1 cellular context compared by ENCODE assay signal in the genomic region with DNA sequence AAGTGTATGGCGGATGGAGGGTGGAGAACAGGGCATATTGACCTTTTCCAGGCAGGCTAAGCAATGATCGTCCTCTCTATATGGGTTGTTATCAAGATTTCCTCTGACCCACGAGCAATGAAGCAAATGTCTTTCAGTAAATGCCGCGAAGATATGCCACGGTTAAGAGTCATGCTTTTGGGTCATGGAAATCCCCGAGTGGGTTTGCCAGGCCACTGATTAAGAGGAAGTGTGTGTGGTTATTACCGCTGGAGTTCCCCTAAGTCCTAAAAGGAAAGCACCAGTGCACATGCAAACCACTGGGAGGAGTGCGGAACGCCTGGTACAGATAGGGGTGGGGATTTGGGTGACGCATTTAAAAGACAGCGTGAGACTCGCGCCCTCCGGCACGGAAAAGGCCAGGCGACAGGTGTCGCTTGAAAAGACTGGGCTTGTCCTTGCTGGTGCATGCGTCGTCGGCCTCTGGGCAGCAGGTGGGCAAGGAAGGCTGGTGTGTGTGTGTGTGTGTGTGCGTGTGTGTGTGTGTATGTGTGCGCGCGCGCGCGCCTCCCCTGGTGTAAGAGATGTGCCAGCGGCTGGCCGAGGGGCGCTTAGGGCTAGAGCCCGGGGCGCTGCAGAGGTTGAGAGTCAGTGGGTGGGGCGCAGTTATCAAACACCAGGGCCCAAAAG.
A peak's percentile ranks its signal among the peaks of the same experiment; 100 is the strongest.
TF ChIP-seq lines count a peak whose summit lies in the region.

A gene (plus strand): TSS at position 386 of the 669 bp plus-strand sequence. CDS start 7,026 bp downstream, outside the sequence.

TF ChIP-seq in K562, 482 proteins besides CTCF, POLR2A, EP300 and RAD21 (continued from another document and continues in another):
- TF ChIP-seq, protein P1, sequence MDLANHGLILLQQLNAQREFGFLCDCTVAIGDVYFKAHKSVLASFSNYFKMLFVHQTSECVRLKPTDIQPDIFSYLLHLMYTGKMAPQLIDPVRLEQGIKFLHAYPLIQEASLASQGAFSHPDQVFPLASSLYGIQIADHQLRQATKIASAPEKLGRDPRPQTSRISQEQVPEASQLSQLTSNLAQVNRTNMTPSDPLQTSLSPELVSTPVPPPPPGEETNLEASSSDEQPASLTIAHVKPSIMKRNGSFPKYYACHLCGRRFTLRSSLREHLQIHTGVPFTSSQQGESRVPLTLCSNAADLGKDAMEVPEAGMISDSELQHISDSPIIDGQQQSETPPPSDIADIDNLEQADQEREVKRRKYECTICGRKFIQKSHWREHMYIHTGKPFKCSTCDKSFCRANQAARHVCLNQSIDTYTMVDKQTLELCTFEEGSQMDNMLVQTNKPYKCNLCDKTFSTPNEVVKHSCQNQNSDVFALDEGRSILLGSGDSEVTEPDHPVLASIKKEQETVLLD (IDR thresholded peaks at IDR 0.05) = peak; percentile 79; the same call in 1 of the 2 replicates
- TF ChIP-seq SNRNP70 (optimal IDR thresholded peaks at IDR 0.05; ENCODE audit: low read depth, low read length) = no peak
- TF ChIP-seq, protein P2, sequence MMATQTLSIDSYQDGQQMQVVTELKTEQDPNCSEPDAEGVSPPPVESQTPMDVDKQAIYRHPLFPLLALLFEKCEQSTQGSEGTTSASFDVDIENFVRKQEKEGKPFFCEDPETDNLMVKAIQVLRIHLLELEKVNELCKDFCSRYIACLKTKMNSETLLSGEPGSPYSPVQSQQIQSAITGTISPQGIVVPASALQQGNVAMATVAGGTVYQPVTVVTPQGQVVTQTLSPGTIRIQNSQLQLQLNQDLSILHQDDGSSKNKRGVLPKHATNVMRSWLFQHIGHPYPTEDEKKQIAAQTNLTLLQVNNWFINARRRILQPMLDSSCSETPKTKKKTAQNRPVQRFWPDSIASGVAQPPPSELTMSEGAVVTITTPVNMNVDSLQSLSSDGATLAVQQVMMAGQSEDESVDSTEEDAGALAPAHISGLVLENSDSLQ (IDR thresholded peaks at IDR 0.05) = peak; percentile 58; the same call in 1 of the 2 replicates
- TF ChIP-seq RFX5 (IDR thresholded peaks at IDR 0.05; ENCODE audit: low read depth, low read length) = no peak
- TF ChIP-seq RFX7 (CRISPR knock-in tag; IDR thresholded peaks at IDR 0.05) = no peak
- TF ChIP-seq, protein P3, sequence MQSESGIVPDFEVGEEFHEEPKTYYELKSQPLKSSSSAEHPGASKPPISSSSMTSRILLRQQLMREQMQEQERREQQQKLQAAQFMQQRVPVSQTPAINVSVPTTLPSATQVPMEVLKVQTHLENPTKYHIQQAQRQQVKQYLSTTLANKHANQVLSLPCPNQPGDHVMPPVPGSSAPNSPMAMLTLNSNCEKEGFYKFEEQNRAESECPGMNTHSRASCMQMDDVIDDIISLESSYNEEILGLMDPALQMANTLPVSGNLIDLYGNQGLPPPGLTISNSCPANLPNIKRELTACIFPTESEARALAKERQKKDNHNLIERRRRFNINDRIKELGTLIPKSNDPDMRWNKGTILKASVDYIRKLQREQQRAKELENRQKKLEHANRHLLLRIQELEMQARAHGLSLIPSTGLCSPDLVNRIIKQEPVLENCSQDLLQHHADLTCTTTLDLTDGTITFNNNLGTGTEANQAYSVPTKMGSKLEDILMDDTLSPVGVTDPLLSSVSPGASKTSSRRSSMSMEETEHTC (IDR thresholded peaks at IDR 0.05) = no peak
- no peak for TF ChIP-seq HDGF (IDR thresholded peaks at IDR 0.05)
- peak; percentile 78; the same call in 1 of the 2 replicates for TF ChIP-seq MTA3 (IDR thresholded peaks at IDR 0.05; ENCODE audit: borderline replicate concordance)
- no peak for TF ChIP-seq ZNF76 (CRISPR knock-in tag; IDR thresholded peaks at IDR 0.05; ENCODE audit: borderline replicate concordance)
- no peak for TF ChIP-seq ZNF586 (CRISPR knock-in tag; conservative IDR thresholded peaks at IDR 0.05)
- no peak for TF ChIP-seq TSC22D4 (tag; IDR thresholded peaks at IDR 0.05)
- 0 out of 2 replicates have a peak, but pooled peaks have one; percentile 38 for TF ChIP-seq DIDO1 (tag; IDR thresholded peaks at IDR 0.05; ENCODE audit: low read depth)
- TF ChIP-seq, protein P4, sequence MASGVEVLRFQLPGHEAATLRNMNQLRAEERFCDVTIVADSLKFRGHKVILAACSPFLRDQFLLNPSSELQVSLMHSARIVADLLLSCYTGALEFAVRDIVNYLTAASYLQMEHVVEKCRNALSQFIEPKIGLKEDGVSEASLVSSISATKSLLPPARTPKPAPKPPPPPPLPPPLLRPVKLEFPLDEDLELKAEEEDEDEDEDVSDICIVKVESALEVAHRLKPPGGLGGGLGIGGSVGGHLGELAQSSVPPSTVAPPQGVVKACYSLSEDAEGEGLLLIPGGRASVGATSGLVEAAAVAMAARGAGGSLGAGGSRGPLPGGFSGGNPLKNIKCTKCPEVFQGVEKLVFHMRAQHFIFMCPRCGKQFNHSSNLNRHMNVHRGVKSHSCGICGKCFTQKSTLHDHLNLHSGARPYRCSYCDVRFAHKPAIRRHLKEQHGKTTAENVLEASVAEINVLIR (CRISPR knock-in tag; IDR thresholded peaks at IDR 0.05) = 0 out of 2 replicates have a peak, but pooled peaks have one; percentile 20
- TF ChIP-seq MCM7 (IDR thresholded peaks at IDR 0.05) = no peak
- TF ChIP-seq BRD9 (IDR thresholded peaks at IDR 0.05; ENCODE audit: low read depth, partially characterized antibody) = no peak
- no peak for TF ChIP-seq NFIX (CRISPR knock-in tag; IDR thresholded peaks at IDR 0.05; ENCODE audit: low read depth)
- no peak for TF ChIP-seq HDAC8 (tag; IDR thresholded peaks at IDR 0.05)
- TF ChIP-seq, protein P5, sequence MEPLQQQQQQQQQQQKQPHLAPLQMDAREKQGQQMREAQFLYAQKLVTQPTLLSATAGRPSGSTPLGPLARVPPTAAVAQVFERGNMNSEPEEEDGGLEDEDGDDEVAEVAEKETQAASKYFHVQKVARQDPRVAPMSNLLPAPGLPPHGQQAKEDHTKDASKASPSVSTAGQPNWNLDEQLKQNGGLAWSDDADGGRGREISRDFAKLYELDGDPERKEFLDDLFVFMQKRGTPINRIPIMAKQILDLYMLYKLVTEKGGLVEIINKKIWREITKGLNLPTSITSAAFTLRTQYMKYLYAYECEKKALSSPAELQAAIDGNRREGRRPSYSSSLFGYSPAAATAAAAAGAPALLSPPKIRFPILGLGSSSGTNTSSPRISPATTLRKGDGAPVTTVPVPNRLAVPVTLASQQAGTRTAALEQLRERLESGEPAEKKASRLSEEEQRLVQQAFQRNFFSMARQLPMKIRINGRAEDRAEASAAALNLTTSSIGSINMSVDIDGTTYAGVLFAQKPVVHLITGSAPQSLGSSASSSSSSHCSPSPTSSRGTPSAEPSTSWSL (CRISPR knock-in tag; IDR thresholded peaks at IDR 0.05; ENCODE audit: borderline replicate concordance) = no peak
- TF ChIP-seq KAT7 (CRISPR knock-in tag; IDR thresholded peaks at IDR 0.05; ENCODE audit: borderline replicate concordance) = no peak
- TF ChIP-seq ZEB2 (IDR thresholded peaks at IDR 0.05) = peak; percentile 55; the same call in 1 of the 2 replicates
- TF ChIP-seq ILK (tag; IDR thresholded peaks at IDR 0.05; ENCODE audit: borderline replicate concordance, low read depth) = no peak
- no peak for TF ChIP-seq MCM5 (IDR thresholded peaks at IDR 0.05; ENCODE audit: low read depth)
- no peak for TF ChIP-seq KDM5B (IDR thresholded peaks at IDR 0.05; ENCODE audit: insufficient replicate concordance, low read depth, low read length)
- TF ChIP-seq ZNF75A (CRISPR knock-in tag; IDR thresholded peaks at IDR 0.05) = no peak
- TF ChIP-seq NCOA1 (IDR thresholded peaks at IDR 0.05; ENCODE audit: low read depth) = no peak
- 0 out of 2 replicates have a peak, but pooled peaks have one; percentile 30 for TF ChIP-seq SMARCA4 (IDR thresholded peaks at IDR 0.05)
- TF ChIP-seq CBX2 (IDR thresholded peaks at IDR 0.05; ENCODE audit: insufficient read depth, low read length, poor library complexity, severe bottlenecking) = no peak
- TF ChIP-seq OTX1 (CRISPR knock-in tag; IDR thresholded peaks at IDR 0.05) = peak; percentile 57; the same call in 1 of the 2 replicates
- no peak for TF ChIP-seq ZNF507 (tag; conservative IDR thresholded peaks at IDR 0.05)
- TF ChIP-seq ZNF316 (IDR thresholded peaks at IDR 0.05) = no peak
- TF ChIP-seq, protein P6, sequence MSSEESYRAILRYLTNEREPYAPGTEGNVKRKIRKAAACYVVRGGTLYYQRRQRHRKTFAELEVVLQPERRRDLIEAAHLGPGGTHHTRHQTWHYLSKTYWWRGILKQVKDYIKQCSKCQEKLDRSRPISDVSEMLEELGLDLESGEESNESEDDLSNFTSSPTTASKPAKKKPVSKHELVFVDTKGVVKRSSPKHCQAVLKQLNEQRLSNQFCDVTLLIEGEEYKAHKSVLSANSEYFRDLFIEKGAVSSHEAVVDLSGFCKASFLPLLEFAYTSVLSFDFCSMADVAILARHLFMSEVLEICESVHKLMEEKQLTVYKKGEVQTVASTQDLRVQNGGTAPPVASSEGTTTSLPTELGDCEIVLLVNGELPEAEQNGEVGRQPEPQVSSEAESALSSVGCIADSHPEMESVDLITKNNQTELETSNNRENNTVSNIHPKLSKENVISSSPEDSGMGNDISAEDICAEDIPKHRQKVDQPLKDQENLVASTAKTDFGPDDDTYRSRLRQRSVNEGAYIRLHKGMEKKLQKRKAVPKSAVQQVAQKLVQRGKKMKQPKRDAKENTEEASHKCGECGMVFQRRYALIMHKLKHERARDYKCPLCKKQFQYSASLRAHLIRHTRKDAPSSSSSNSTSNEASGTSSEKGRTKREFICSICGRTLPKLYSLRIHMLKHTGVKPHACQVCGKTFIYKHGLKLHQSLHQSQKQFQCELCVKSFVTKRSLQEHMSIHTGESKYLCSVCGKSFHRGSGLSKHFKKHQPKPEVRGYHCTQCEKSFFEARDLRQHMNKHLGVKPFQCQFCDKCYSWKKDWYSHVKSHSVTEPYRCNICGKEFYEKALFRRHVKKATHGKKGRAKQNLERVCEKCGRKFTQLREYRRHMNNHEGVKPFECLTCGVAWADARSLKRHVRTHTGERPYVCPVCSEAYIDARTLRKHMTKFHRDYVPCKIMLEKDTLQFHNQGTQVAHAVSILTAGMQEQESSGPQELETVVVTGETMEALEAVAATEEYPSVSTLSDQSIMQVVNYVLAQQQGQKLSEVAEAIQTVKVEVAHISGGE (CRISPR knock-in tag; IDR thresholded peaks at IDR 0.05) = no peak
- TF ChIP-seq SIX5 (IDR thresholded peaks at IDR 0.05; ENCODE audit: borderline replicate concordance in 1 of 2, insufficient read depth in 1 of 2, low read depth in 1 of 2, low read length in 2 of 2) = no peak
- TF ChIP-seq SNIP1 (IDR thresholded peaks at IDR 0.05; ENCODE audit: low read depth) = no peak
- TF ChIP-seq ZNF12 (CRISPR knock-in tag; IDR thresholded peaks at IDR 0.05) = no peak
- TF ChIP-seq, protein P7, sequence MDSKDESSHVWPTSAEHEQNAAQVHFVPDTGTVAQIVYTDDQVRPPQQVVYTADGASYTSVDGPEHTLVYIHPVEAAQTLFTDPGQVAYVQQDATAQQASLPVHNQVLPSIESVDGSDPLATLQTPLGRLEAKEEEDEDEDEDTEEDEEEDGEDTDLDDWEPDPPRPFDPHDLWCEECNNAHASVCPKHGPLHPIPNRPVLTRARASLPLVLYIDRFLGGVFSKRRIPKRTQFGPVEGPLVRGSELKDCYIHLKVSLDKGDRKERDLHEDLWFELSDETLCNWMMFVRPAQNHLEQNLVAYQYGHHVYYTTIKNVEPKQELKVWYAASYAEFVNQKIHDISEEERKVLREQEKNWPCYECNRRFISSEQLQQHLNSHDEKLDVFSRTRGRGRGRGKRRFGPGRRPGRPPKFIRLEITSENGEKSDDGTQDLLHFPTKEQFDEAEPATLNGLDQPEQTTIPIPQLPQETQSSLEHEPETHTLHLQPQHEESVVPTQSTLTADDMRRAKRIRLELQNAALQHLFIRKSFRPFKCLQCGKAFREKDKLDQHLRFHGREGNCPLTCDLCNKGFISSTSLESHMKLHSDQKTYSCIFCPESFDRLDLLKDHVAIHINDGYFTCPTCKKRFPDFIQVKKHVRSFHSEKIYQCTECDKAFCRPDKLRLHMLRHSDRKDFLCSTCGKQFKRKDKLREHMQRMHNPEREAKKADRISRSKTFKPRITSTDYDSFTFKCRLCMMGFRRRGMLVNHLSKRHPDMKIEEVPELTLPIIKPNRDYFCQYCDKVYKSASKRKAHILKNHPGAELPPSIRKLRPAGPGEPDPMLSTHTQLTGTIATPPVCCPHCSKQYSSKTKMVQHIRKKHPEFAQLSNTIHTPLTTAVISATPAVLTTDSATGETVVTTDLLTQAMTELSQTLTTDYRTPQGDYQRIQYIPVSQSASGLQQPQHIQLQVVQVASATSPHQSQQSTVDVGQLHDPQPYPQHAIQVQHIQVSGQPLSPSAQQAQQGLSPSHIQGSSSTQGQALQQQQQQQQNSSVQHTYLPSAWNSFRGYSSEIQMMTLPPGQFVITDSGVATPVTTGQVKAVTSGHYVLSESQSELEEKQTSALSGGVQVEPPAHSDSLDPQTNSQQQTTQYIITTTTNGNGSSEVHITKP (IDR thresholded peaks at IDR 0.05; ENCODE audit: partially characterized antibody) = peak; percentile 76
- TF ChIP-seq SUPT5H (IDR thresholded peaks at IDR 0.05) = no peak
- no peak for TF ChIP-seq NCOR1 (IDR thresholded peaks at IDR 0.05)
- no peak for TF ChIP-seq TFAM (CRISPR knock-in tag; conservative IDR thresholded peaks at IDR 0.05)
- TF ChIP-seq ZNF347 (CRISPR knock-in tag; IDR thresholded peaks at IDR 0.05; ENCODE audit: low read depth) = no peak
- no peak for TF ChIP-seq CSDE1 (IDR thresholded peaks at IDR 0.05)
- TF ChIP-seq, protein P8, sequence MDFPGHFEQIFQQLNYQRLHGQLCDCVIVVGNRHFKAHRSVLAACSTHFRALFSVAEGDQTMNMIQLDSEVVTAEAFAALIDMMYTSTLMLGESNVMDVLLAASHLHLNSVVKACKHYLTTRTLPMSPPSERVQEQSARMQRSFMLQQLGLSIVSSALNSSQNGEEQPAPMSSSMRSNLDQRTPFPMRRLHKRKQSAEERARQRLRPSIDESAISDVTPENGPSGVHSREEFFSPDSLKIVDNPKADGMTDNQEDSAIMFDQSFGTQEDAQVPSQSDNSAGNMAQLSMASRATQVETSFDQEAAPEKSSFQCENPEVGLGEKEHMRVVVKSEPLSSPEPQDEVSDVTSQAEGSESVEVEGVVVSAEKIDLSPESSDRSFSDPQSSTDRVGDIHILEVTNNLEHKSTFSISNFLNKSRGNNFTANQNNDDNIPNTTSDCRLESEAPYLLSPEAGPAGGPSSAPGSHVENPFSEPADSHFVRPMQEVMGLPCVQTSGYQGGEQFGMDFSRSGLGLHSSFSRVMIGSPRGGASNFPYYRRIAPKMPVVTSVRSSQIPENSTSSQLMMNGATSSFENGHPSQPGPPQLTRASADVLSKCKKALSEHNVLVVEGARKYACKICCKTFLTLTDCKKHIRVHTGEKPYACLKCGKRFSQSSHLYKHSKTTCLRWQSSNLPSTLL (IDR thresholded peaks at IDR 0.05) = no peak
- TF ChIP-seq, protein P9, sequence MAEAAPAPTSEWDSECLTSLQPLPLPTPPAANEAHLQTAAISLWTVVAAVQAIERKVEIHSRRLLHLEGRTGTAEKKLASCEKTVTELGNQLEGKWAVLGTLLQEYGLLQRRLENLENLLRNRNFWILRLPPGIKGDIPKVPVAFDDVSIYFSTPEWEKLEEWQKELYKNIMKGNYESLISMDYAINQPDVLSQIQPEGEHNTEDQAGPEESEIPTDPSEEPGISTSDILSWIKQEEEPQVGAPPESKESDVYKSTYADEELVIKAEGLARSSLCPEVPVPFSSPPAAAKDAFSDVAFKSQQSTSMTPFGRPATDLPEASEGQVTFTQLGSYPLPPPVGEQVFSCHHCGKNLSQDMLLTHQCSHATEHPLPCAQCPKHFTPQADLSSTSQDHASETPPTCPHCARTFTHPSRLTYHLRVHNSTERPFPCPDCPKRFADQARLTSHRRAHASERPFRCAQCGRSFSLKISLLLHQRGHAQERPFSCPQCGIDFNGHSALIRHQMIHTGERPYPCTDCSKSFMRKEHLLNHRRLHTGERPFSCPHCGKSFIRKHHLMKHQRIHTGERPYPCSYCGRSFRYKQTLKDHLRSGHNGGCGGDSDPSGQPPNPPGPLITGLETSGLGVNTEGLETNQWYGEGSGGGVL (CRISPR knock-in tag; IDR thresholded peaks at IDR 0.05) = no peak
- no peak for TF ChIP-seq CEBPG (CRISPR knock-in tag; IDR thresholded peaks at IDR 0.05)
- no peak for TF ChIP-seq CEBPG (tag; conservative IDR thresholded peaks at IDR 0.05 in 1 of 2, IDR thresholded peaks at IDR 0.05 in 1 of 2)
- TF ChIP-seq ZNF146 (CRISPR knock-in tag; IDR thresholded peaks at IDR 0.05; ENCODE audit: unreplicated experiment) = no peak
